ENCODE assay signal across 16 cellular contexts in the genomic region with DNA sequence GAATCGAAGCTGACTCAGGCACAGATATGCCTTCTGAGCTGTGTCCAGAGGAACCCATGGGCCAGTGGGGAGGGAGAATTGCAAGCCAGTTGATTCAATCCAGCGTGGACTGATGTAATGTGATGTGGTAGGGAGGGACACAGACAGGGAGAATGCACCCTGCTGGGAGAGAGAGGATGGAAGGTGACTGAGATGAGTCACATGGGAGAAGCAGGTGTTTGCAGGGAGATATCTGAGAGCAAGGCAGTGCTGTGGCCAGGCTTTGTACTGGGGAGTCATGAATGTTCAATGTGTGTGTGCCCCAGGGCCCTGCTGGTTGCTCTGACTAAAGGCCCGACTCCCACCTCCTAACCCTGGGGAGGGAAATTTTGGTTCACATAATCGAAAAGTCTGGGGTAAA.
DNase-seq lines count a peak whose midpoint lies in the region; FAIRE-seq and TF ChIP-seq lines count a peak whose summit lies in the region.
"Had no signal": no experiment of that assay in that cellular context is flagged by ENCODE, and none has a peak within 500 bp of the region (broad histone marks: within the 10 kb centered on the region; RNA-seq: fewer than 3 reads in every experiment).

No MANE protein-coding gene starts in this region.

- dilution Hi-C loops in mammary epithelial cell (cut with HindIII; ENCODE audit: low sequenced_read_pairs), result no loop called here

- no peak overlapping the region for H3K9ac ChIP-seq in mammary epithelial cell (ENCODE audit: insufficient read depth, low read length)
- H3K9ac ChIP-seq: BLaER1 had no signal

- DNase-seq in DMS53 (lab: John Stamatoyannopoulos, UW), result peak; percentile 6
- DNase-seq in DMS53 treated with DMSO at 0.1 percent for 48 hours (lab: John Stamatoyannopoulos, UW; ENCODE audit: unreplicated experiment), result no peak
- peak; percentile 16 for DNase-seq in NCI-H2171 (lab: John Stamatoyannopoulos, UW)
- DNase-seq in mammary epithelial cell, result peak; percentile 70
- peak; percentile 32 for DNase-seq in urothelium cell line (ENCODE audit: low spot score)
- no peak for DNase-seq in activated CD8-positive, alpha-beta memory T cell treated with anti-CD3 and anti-CD28 coated beads, Interleukin-2, amount 50 U/mL, for 48 hours
- DNase-seq in WERI-Rb-1, result no peak
- DNase-seq: Caco-2; CD8-positive, alpha-beta memory T cell; H7 had no signal

- no TSS peak for BruUV-seq in mammary epithelial cell (replicated peaks; lab: Mats Ljungman, UMichigan)

- in situ Hi-C loops in mammary epithelial cell (cut with MboI; ENCODE audit: low sequenced_read_pairs in 2 of 2), result no loop called here

- intact Hi-C loops in mammary epithelial cell (cut with micrococcal nuclease), result no loop called here

- H3K4me3 ChIP-seq in mammary epithelial cell (replicated peaks in 1 of 3; ENCODE audit: insufficient read depth in 1 of 3, low read depth in 2 of 3, low read length in 3 of 3) (no peak overlapping the region), WERI-Rb-1 (ENCODE audit: low read depth, low read length) (no peak overlapping the region)
- H3K4me3 ChIP-seq: BLaER1, GM12878, GM23338 had no signal

- peak; percentile 58 for FAIRE-seq in urothelium cell line (lab: Jason Lieb, UNC)
- FAIRE-seq: GM12878, GM18507 had no signal

- H3K79me2 ChIP-seq in mammary epithelial cell (ENCODE audit: insufficient read depth, low read length), result no peaks in the 10 kb centered on the region

- no peaks in the 10 kb centered on the region for H4K20me1 ChIP-seq in mammary epithelial cell (ENCODE audit: insufficient read depth, low read length)
- H4K20me1 ChIP-seq: BLaER1 had no signal

- H3K4me2 ChIP-seq in mammary epithelial cell (ENCODE audit: insufficient read depth, low read depth, low read length), result no peak overlapping the region
- H3K4me2 ChIP-seq: BLaER1, GM23338 had no signal

- CTCF ChIA-PET in mammary epithelial cell (lab: Charles Lee; ENCODE audit: low non-redundant PET), result no interaction called here

- 59% methylated on average over 4 of the region's 4 CpGs for WGBS in mammary epithelial cell (ENCODE audit: low coverage, missing lambda C conversion rate)

- no peaks in the 10 kb centered on the region for H3K4me1 ChIP-seq in mammary epithelial cell (ENCODE audit: insufficient read depth, low read length)
- H3K4me1 ChIP-seq: Caco-2 had no signal

- no peak overlapping the region for H2AFZ ChIP-seq in mammary epithelial cell (ENCODE audit: low read depth, low read length)
- H2AFZ ChIP-seq: GM23338 had no signal

- TF ChIP-seq CTCF in mammary epithelial cell (conservative IDR thresholded peaks at IDR 0.05 in 1 of 2, IDR thresholded peaks at IDR 0.05 in 1 of 2; ENCODE audit: extremely low read depth in 1 of 2, insufficient read depth in 1 of 2, low read depth in 1 of 2, low read length in 2 of 2), result no peak
- TF ChIP-seq CTCF in WERI-Rb-1 (IDR thresholded peaks at IDR 0.05; ENCODE audit: low read depth, low read length), result no peak

- no peaks in the 10 kb centered on the region for H3K36me3 ChIP-seq in mammary epithelial cell (ENCODE audit: insufficient read depth, low read length)
- H3K36me3 ChIP-seq in WERI-Rb-1, result no peaks in the 10 kb centered on the region
- H3K36me3 ChIP-seq: BLaER1 had no signal

- H3K27ac ChIP-seq in mammary epithelial cell (ENCODE audit: insufficient read depth, low read depth, low read length) (no peak overlapping the region), WERI-Rb-1 (no peak overlapping the region)
- H3K27ac ChIP-seq: 22Rv1, BLaER1, HL-60 had no signal

- H3K9me3 ChIP-seq in mammary epithelial cell (replicated peaks; ENCODE audit: insufficient read depth, low read length) (no peaks in the 10 kb centered on the region), WERI-Rb-1 (ENCODE audit: severe bottlenecking) (peaks cover 4% of the 10 kb centered on the region)
- H3K9me3 ChIP-seq: BLaER1, Caco-2 had no signal

- H3K27me3 ChIP-seq in mammary epithelial cell (ENCODE audit: insufficient read depth, low read length) (no peaks in the 10 kb centered on the region), WERI-Rb-1 (ENCODE audit: insufficient read depth, low read depth, severe bottlenecking) (peaks cover 85% of the 10 kb centered on the region)
- H3K27me3 ChIP-seq: BLaER1 had no signal

Comparison
In these comparisons a context has a peak if more than half of its experiments do, and no peak if none do; other contexts are left out.
1. DNase-seq: peak in DMS53 (single experiment), NCI-H2171 (single experiment), mammary epithelial cell (single experiment) and urothelium cell line (single experiment); none in DMS53 treated with DMSO at 0.1 percent for 48 hours (single experiment), activated CD8-positive, alpha-beta memory T cell treated with anti-CD3 and anti-CD28 coated beads, Interleukin-2, amount 50 U/mL, for 48 hours (single experiment) and WERI-Rb-1 (single experiment).